32 cellular contexts compared by ENCODE assay signal in genomic region chr3:89198598-89198997, GRCh38.
"Had no signal": no experiment of that assay in that cellular context is flagged by ENCODE, and none has a peak within 500 bp of the region (broad histone marks: within the 10 kb centered on the region; RNA-seq: fewer than 3 reads in every experiment).

No MANE protein-coding gene starts in this region.

- H3K4me2 ChIP-seq: KMS-11 had no signal

- H3K27me3 ChIP-seq: MG63 had no signal

- H3K36me3 ChIP-seq: MG63 had no signal

- H3K27ac ChIP-seq: KMS-11 had no signal

- H3K9ac ChIP-seq: KMS-11 had no signal

- H3K4me3 ChIP-seq: MG63 had no signal

- H3K9me3 ChIP-seq: MG63 had no signal

- DNase-seq: Karpas-422, Kasumi-1, MG63, MM.1S, MV-4-11, NCI-H1048, NCI-H1092, NCI-H1092 treated with DMSO at 0.1 percent for 48 hours, NCI-H1105, NCI-H1105 treated with DMSO at 0.1 percent for 48 hours, NCI-H1417 treated with DMSO at 0.1 percent for 48 hours, NCI-H1436, NCI-H1436 treated with DMSO at 0.1 percent for 48 hours, NCI-H146, NCI-H1694, NCI-H1694 treated with DMSO at 0.1 percent for 48 hours, NCI-H187, NCI-H187 treated with DMSO at 0.1 percent for 48 hours, NCI-H1930, NCI-H2029, NCI-H2029 treated with DMSO at 0.1 percent for 48 hours, NCI-H2081 treated with DMSO at 0.1 percent for 48 hours, NCI-H2107, NCI-H2171, NCI-H2171 treated with DMSO at 0.1 percent for 48 hours, NCI-H2227 treated with DMSO at 0.1 percent for 48 hours, NCI-H226, NCI-H345, NCI-H446, NCI-H446 treated with DMSO at 0.1 percent for 48 hours, NCI-H510A had no signal
